8 cellular contexts compared by ENCODE assay signal in genomic region chr3:16319307-16319706, GRCh38. TPM values are rescaled to one million over a fixed set of nuclear protein-coding genes. Genes with fewer than 3 reads are reported as not detected.
DNase-seq lines count a peak whose midpoint lies in the region; ATAC-seq, FAIRE-seq and TF ChIP-seq lines count a peak whose summit lies in the region.

No MANE protein-coding gene starts in this region.

- peaks cover 11% of the 10 kb centered on the region for H3K4me1 Mint-ChIP-seq in glutamatergic neuron (ENCODE audit: low read depth, unreplicated experiment)

- H3K27me3 ChIP-seq in Loucy (ENCODE audit: insufficient read depth, low read length, poor library complexity, severe bottlenecking) (no peaks in the 10 kb centered on the region), MG63 (no peaks in the 10 kb centered on the region)

- no peaks in the 10 kb centered on the region for H4K20me1 ChIP-seq in Loucy (ENCODE audit: insufficient read depth, low read length, poor library complexity, severe bottlenecking)

- peaks cover 1% of the 10 kb centered on the region for H3K9me3 Mint-ChIP-seq in glutamatergic neuron (ENCODE audit: unreplicated experiment)

- no peak overlapping the region for H3K27ac ChIP-seq in C4-2B

- no peak overlapping the region for H3K4me3 ChIP-seq in Loucy (ENCODE audit: low read length, poor library complexity, severe bottlenecking)
- no peak overlapping the region for H3K4me3 ChIP-seq in MG63

- H3K36me3 ChIP-seq in Loucy (ENCODE audit: insufficient read depth, low read length) (peaks cover 91% of the 10 kb centered on the region; the same call in 1 of the 2 replicates), MG63 (peaks cover 2% of the 10 kb centered on the region; the same call in 1 of the 2 replicates)

- H3K4me1 ChIP-seq in Loucy (ENCODE audit: insufficient read depth, low read length, poor library complexity, severe bottlenecking), result peaks cover 12% of the 10 kb centered on the region

- no peak overlapping the region for H3K9ac ChIP-seq in Loucy (ENCODE audit: low read depth, low read length, poor library complexity, severe bottlenecking)

- no peaks in the 10 kb centered on the region for H3K9me2 ChIP-seq in Loucy (replicated peaks; ENCODE audit: low read depth, low read length)

- no peaks in the 10 kb centered on the region for H3F3A ChIP-seq in Loucy (ENCODE audit: low read depth)

- peak; percentile 53 for TF ChIP-seq CTCF in C4-2B (conservative IDR thresholded peaks at IDR 0.05)
- peak; percentile 87 for TF ChIP-seq CTCF in Loucy (conservative IDR thresholded peaks at IDR 0.05; ENCODE audit: low read length)
- TF ChIP-seq CTCF in glutamatergic neuron (IDR thresholded peaks at IDR 0.05; ENCODE audit: partially characterized antibody, unreplicated experiment), result peak; percentile 29

- DNase-seq in activated CD8-positive, alpha-beta memory T cell treated with anti-CD3 and anti-CD28 coated beads, Interleukin-2, amount 50 U/mL, for 1 hour (ENCODE audit: extremely low read depth), result peak; percentile 74
- DNase-seq in glutamatergic neuron (no peak), MG63 (no peak), GM12892 (ENCODE audit: insufficient read length) (no peak)
- peak; percentile 66 for DNase-seq in stimulated activated CD8-positive, alpha-beta memory T cell treated with anti-CD3 and anti-CD28 coated beads, Interleukin-4, amount 100 ng/mL, for 24 hours (ENCODE audit: low read depth)

- FAIRE-seq in GM12892 (lab: Jason Lieb, UNC), result no peak

- no peak for TF ChIP-seq POLR2A in GM12892 (IDR thresholded peaks at IDR 0.05; ENCODE audit: low read depth, low read length)

- no peak overlapping the region for H3K4me2 ChIP-seq in Loucy (ENCODE audit: low read depth, low read length, poor library complexity, severe bottlenecking)

- no peaks in the 10 kb centered on the region; the same call in 1 of the 2 replicates for H3K79me2 ChIP-seq in Loucy (ENCODE audit: insufficient read depth, low read length)

- H3K27ac Mint-ChIP-seq in glutamatergic neuron (ENCODE audit: unreplicated experiment), result no peak overlapping the region

- no peak overlapping the region for H2AFZ ChIP-seq in Loucy (ENCODE audit: low read length)

- no peaks in the 10 kb centered on the region for H3K9me3 ChIP-seq in Loucy (ENCODE audit: insufficient read depth, low read depth, low read length)
- H3K9me3 ChIP-seq in MG63, result no peaks in the 10 kb centered on the region

- H3K36me3 Mint-ChIP-seq in glutamatergic neuron (ENCODE audit: unreplicated experiment), result no peaks in the 10 kb centered on the region

- no peak overlapping the region for H3K4me3 Mint-ChIP-seq in glutamatergic neuron (ENCODE audit: unreplicated experiment)

- peaks cover 4% of the 10 kb centered on the region for H3K27me3 Mint-ChIP-seq in glutamatergic neuron (ENCODE audit: unreplicated experiment)

- ATAC-seq in GM18861 (IDR thresholded peaks at IDR 0.05; ENCODE audit: unreplicated experiment), result no peak

RNA-seq across cellular contexts. Expression of gene OXNAD1, which starts 54.3 kb away (rescaled TPM):
- 14.6 TPM for total RNA-seq in glutamatergic neuron (ENCODE audit: unreplicated experiment)
- 8.8 and 13.0 TPM in 2 replicates for total RNA-seq in MG63 (2014; rRNA removed; shearing (Covaris generic); ENCODE audit: low replicate concordance)
- polyA plus RNA-seq in GM12892 (2012; ENCODE audit: missing spikeins), result 14.0 TPM

RNA-seq across cellular contexts. Expression of gene DPH3, which starts 54.6 kb away (rescaled TPM):
- total RNA-seq in glutamatergic neuron (ENCODE audit: unreplicated experiment), result 30.5 TPM
- total RNA-seq in MG63 (2014; rRNA removed; shearing (Covaris generic); ENCODE audit: low replicate concordance), result 3.4 and 6.0 TPM in 2 replicates
- 18.1 TPM for polyA plus RNA-seq in GM12892 (2012; ENCODE audit: missing spikeins)

Comparison
In these comparisons a context has a peak if more than half of its experiments do, and no peak if none do; other contexts are left out.
1. CTCF ChIP-seq: peak in every context shown above with its lines; median percentile 87 in Loucy; 53 in C4-2B; 29 in glutamatergic neuron.
2. DNase-seq: peak in activated CD8-positive, alpha-beta memory T cell treated with anti-CD3 and anti-CD28 coated beads, Interleukin-2, amount 50 U/mL, for 1 hour (single experiment) and stimulated activated CD8-positive, alpha-beta memory T cell treated with anti-CD3 and anti-CD28 coated beads, Interleukin-4, amount 100 ng/mL, for 24 hours (single experiment); none in glutamatergic neuron (single experiment), MG63 (single experiment) and GM12892 (single experiment).